21 cellular contexts compared by ENCODE assay signal in genomic region chr9:81394816-81395215, GRCh38.
A peak's percentile ranks its signal among the peaks of the same experiment; 100 is the strongest.
DNase-seq lines count a peak whose midpoint lies in the region; ATAC-seq and TF ChIP-seq lines count a peak whose summit lies in the region.
"Had no signal": no experiment of that assay in that cellular context is flagged by ENCODE, and none has a peak within 500 bp of the region (broad histone marks: within the 10 kb centered on the region; RNA-seq: fewer than 3 reads in every experiment).

No MANE protein-coding gene starts in this region.

- TF ChIP-seq CTCF in SK-N-SH (IDR thresholded peaks at IDR 0.05) (no peak), glutamatergic neuron (IDR thresholded peaks at IDR 0.05; ENCODE audit: partially characterized antibody, unreplicated experiment) (no peak), gastrocnemius medialis (IDR thresholded peaks at IDR 0.05 in 4 of 5, conservative IDR thresholded peaks at IDR 0.05 in 1 of 5) (no peak), PC-9 (conservative IDR thresholded peaks at IDR 0.05) (no peak)

- no peaks in the 10 kb centered on the region for H4K20me1 ChIP-seq in SK-N-SH (ENCODE audit: insufficient read depth)
- no peaks in the 10 kb centered on the region for H4K20me1 ChIP-seq in PC-9 (ENCODE audit: insufficient read depth)

- no peaks in the 10 kb centered on the region for H3K36me3 Mint-ChIP-seq in glutamatergic neuron (ENCODE audit: unreplicated experiment)
- H3K36me3 Mint-ChIP-seq: naive B cell had no signal

- H3K4me1 ChIP-seq in SK-N-SH (ENCODE audit: control insufficient read depth in 1 of 2, insufficient read depth in 2 of 2, low read depth in 1 of 2, low read length in 1 of 2) (peaks cover 0 to 6% of the 10 kb centered on the region in 2 experiments; a peak in 2 of 4 replicates), gastrocnemius medialis (peaks cover 16 to 24% of the 10 kb centered on the region in 2 donors), PC-9 (replicated peaks; ENCODE audit: insufficient read depth) (peaks cover 21% of the 10 kb centered on the region)
- H3K4me1 ChIP-seq: parathyroid adenoma had no signal

- WGBS in SK-N-SH (ENCODE audit: low lambda C conversion rate) = 26% methylated on average over 1 of the region's 1 CpG

- in situ Hi-C loops in gastrocnemius medialis (cut with MboI; ENCODE audit: low sequenced_read_pairs in 4 of 4) = no loop called here

- no peak overlapping the region for H2AFZ ChIP-seq in SK-N-SH (ENCODE audit: low read depth)
- no peak overlapping the region for H2AFZ ChIP-seq in PC-9
- H2AFZ ChIP-seq: parathyroid adenoma had no signal

- H3K4me1 Mint-ChIP-seq in glutamatergic neuron (ENCODE audit: low read depth, unreplicated experiment) = peaks cover 53% of the 10 kb centered on the region
- H3K4me1 Mint-ChIP-seq: naive B cell had no signal

- H3K9me3 ChIP-seq in SK-N-SH = no peaks in the 10 kb centered on the region
- no peaks in the 10 kb centered on the region for H3K9me3 ChIP-seq in gastrocnemius medialis
- peaks cover 13% of the 10 kb centered on the region for H3K9me3 ChIP-seq in PC-9 (ENCODE audit: insufficient read depth, low read depth)

- POLR2A ChIA-PET in SK-N-SH (lab: Yijun Ruan, JAX) (no interaction called here), PC-9 (lab: Charles Lee; ENCODE audit: unreplicated experiment) (no interaction called here)

- BruUV-seq in PC-9 (replicated peaks; lab: Mats Ljungman, UMichigan) = no TSS peak

- no peak for TF ChIP-seq EP300 in SK-N-SH (IDR thresholded peaks at IDR 0.05; ENCODE audit: borderline replicate concordance in 1 of 2, low read depth in 1 of 2, low read length in 1 of 2)

- DNase-seq in SK-N-SH (peak; percentile 10), NCI-H446 treated with DMSO at 0.1 percent for 48 hours (lab: John Stamatoyannopoulos, UW) (peak; percentile 68), glutamatergic neuron (no peak), gastrocnemius medialis (no peak), SW480 (ENCODE audit: low spot score) (no peak), PC-9 (no peak)
- DNase-seq: 8988T; activated naive CD4-positive, alpha-beta T cell treated with anti-CD3 and anti-CD28 coated beads for 36 hours; activated T-cell treated with anti-CD3 and anti-CD28 coated beads, Interleukin-2, amount 50 U/mL, for 4 hours; effector CD8-positive, alpha-beta T cell; mammary epithelial cell; MM.1S; naive B cell; NCI-H524; Right ventricle myocardium superior; stimulated activated CD4-positive, alpha-beta T cell treated with anti-CD3 and anti-CD28 coated beads, Interleukin-4, amount 100 ng/mL, for 1 hour had no signal

- TF ChIP-seq POLR2A in gastrocnemius medialis (IDR thresholded peaks at IDR 0.05) = no peak

- intact Hi-C loops in gastrocnemius medialis (cut with DNase I; ENCODE audit: low total_unique reads) = loop anchor here (2.0 to 5.0 kb wide), 3 partner anchors 18 to 1092 kb away; no protein-coding TSS in a partner anchor
- intact Hi-C loops in PC-9 (cut with micrococcal nuclease; ENCODE audit: unreplicated experiment) = no loop called here

- H3K79me2 ChIP-seq in SK-N-SH (ENCODE audit: insufficient read depth) = no peaks in the 10 kb centered on the region
- no peaks in the 10 kb centered on the region for H3K79me2 ChIP-seq in PC-9 (ENCODE audit: low read depth)
- H3K79me2 ChIP-seq: parathyroid adenoma had no signal

- H3K27me3 ChIP-seq in SK-N-SH (ENCODE audit: insufficient read depth) = no peaks in the 10 kb centered on the region
- no peaks in the 10 kb centered on the region for H3K27me3 ChIP-seq in gastrocnemius medialis
- H3K27me3 ChIP-seq in PC-9 (ENCODE audit: insufficient read depth, low read depth) = no peaks in the 10 kb centered on the region

- H3K4me3 Mint-ChIP-seq in glutamatergic neuron (ENCODE audit: unreplicated experiment) = no peak overlapping the region
- H3K4me3 Mint-ChIP-seq: activated naive CD4-positive, alpha-beta T cell treated with anti-CD3 and anti-CD28 coated beads for 36 hours; activated T-cell treated with anti-CD3 and anti-CD28 coated beads, Interleukin-2, amount 50 U/mL, for 4 hours; naive B cell; T-helper 2 cell treated with Interferon-gamma antibody and Interleukin-4, amounts not matched to agents 5 μg/mL and 100 μg/mL, for 36 hours had no signal

- no peak for ATAC-seq in SK-N-SH treated with all-trans-retinoic acid at 6 μM for 48 hours
- no peak for ATAC-seq in gastrocnemius medialis
- ATAC-seq in HG02938 (IDR thresholded peaks at IDR 0.05; ENCODE audit: unreplicated experiment) = no peak
- ATAC-seq: activated T-cell treated with anti-CD3 and anti-CD28 coated beads, Interleukin-2, amount 50 U/mL, for 4 hours had no signal

- H3K9ac ChIP-seq in SK-N-SH = no peak overlapping the region
- H3K9ac ChIP-seq: parathyroid adenoma had no signal

- H3F3A ChIP-seq in SK-N-SH (replicated peaks; ENCODE audit: insufficient read depth) (no peaks in the 10 kb centered on the region), PC-9 (ENCODE audit: insufficient read depth, low read depth) (peaks cover 5% of the 10 kb centered on the region; the same call in 1 of the 2 replicates)

- peak overlapping the region; percentile 72 for H3K27ac Mint-ChIP-seq in glutamatergic neuron (ENCODE audit: unreplicated experiment)
- H3K27ac Mint-ChIP-seq: activated naive CD4-positive, alpha-beta T cell treated with anti-CD3 and anti-CD28 coated beads for 36 hours; naive B cell; T-helper 2 cell treated with Interferon-gamma antibody and Interleukin-4, amounts not matched to agents 5 μg/mL and 100 μg/mL, for 36 hours had no signal

- no peak overlapping the region for H3K4me3 ChIP-seq in SK-N-SH (ENCODE audit: low read depth in 2 of 2, low read length in 1 of 2)
- H3K4me3 ChIP-seq in gastrocnemius medialis = no peak overlapping the region
- H3K4me3 ChIP-seq in PC-9 = no peak overlapping the region
- H3K4me3 ChIP-seq: smooth muscle cell had no signal

- peaks cover 2% of the 10 kb centered on the region for H3K9me3 Mint-ChIP-seq in glutamatergic neuron (ENCODE audit: unreplicated experiment)
- H3K9me3 Mint-ChIP-seq: naive B cell had no signal

- H3K36me3 ChIP-seq in SK-N-SH (replicated peaks in 1 of 2; ENCODE audit: control insufficient read depth in 1 of 2, insufficient read depth in 2 of 2, low read length in 1 of 2) (no peaks in the 10 kb centered on the region), gastrocnemius medialis (no peaks in the 10 kb centered on the region), PC-9 (ENCODE audit: low read depth) (no peaks in the 10 kb centered on the region)

- TF ChIP-seq RAD21 in SK-N-SH (IDR thresholded peaks at IDR 0.05; ENCODE audit: low read length) = no peak; the same call in 1 of the 2 replicates

- H3K27me3 Mint-ChIP-seq in glutamatergic neuron (ENCODE audit: unreplicated experiment) = no peaks in the 10 kb centered on the region

- CTCF ChIA-PET in SK-N-SH (lab: Yijun Ruan, JAX) = interaction anchor here (1.4 kb wide), 1 partner anchor 292 kb away, joined by 4 read pairs; no protein-coding TSS in a partner anchor
- CTCF ChIA-PET in PC-9 (lab: Charles Lee) = no interaction called here

- H3K4me2 ChIP-seq in SK-N-SH (no peak overlapping the region), PC-9 (no peak overlapping the region)
- H3K4me2 ChIP-seq: smooth muscle cell had no signal

- no peaks in the 10 kb centered on the region for H3K9me2 ChIP-seq in SK-N-SH
- H3K9me2 ChIP-seq in PC-9 (ENCODE audit: insufficient read depth) = 0 out of 2 replicates have a peak, but pooled peaks cover 2% of the 10 kb centered on the region

- peak overlapping the region in 1 of 2 experiments; percentile 91; a peak in 2 of 4 replicates for H3K27ac ChIP-seq in SK-N-SH (ENCODE audit: low read depth in 2 of 2, low read length in 1 of 2)
- peak overlapping the region; percentile 29 to 66 (median 60) for H3K27ac ChIP-seq in gastrocnemius medialis
- no peak overlapping the region for H3K27ac ChIP-seq in PC-9
- H3K27ac ChIP-seq: parathyroid adenoma had no signal

TF ChIP-seq in SK-N-SH, 30 proteins besides CTCF, POLR2A, EP300 and RAD21:
- TF ChIP-seq TAF1 (IDR thresholded peaks at IDR 0.05; ENCODE audit: borderline replicate concordance, low read depth, low read length) (no peak), JUND (IDR thresholded peaks at IDR 0.05) (no peak), YY1 (IDR thresholded peaks at IDR 0.05; ENCODE audit: low read depth) (no peak), SMC3 (IDR thresholded peaks at IDR 0.05; ENCODE audit: low read depth, low read length) (no peak), MXI1 (IDR thresholded peaks at IDR 0.05; ENCODE audit: low read depth, low read length) (no peak), RFX5 (IDR thresholded peaks at IDR 0.05; ENCODE audit: low read length) (no peak)

TF ChIP-seq in SK-N-SH treated with all-trans-retinoic acid at 6 μM for 48 hours, 23 proteins besides CTCF, POLR2A, EP300 and RAD21:
- TF ChIP-seq ESRRG (CRISPR knock-in tag; IDR thresholded peaks at IDR 0.05) = no peak

Comparison
In these comparisons a context has a peak if more than half of its experiments do, and no peak if none do; other contexts are left out.
1. DNase-seq: peak in SK-N-SH (single experiment) and NCI-H446 treated with DMSO at 0.1 percent for 48 hours (single experiment); none in glutamatergic neuron (single experiment), gastrocnemius medialis (0 of 2), SW480 (single experiment) and PC-9 (0 of 2).